13 cellular contexts compared by ENCODE assay signal in genomic region chr7:114939484-114940097, GRCh38. TPM values are rescaled to one million over a fixed set of nuclear protein-coding genes. Genes with fewer than 3 reads are reported as not detected.
DNase-seq lines count a peak whose midpoint lies in the region; ATAC-seq, FAIRE-seq and TF ChIP-seq lines count a peak whose summit lies in the region.
"Had no signal": no experiment of that assay in that cellular context is flagged by ENCODE, and none has a peak within 500 bp of the region (broad histone marks: within the 10 kb centered on the region; RNA-seq: fewer than 3 reads in every experiment).

No MANE protein-coding gene starts in this region.

- no TSS peak for BruUV-seq in GM12878 (replicated peaks; lab: Mats Ljungman, UMichigan)

- peaks cover 60 to 95% (median 66%) of the 10 kb centered on the region in 3 donors for H3K4me1 Mint-ChIP-seq in CD8-positive, alpha-beta memory T cell

- H3K27ac ChIP-seq in CD8-positive, alpha-beta memory T cell (ENCODE audit: low read depth, low read length) = no peak overlapping the region
- no peak overlapping the region; the same call in 1 of the 2 replicates for H3K27ac ChIP-seq in GM12878 (ENCODE audit: control insufficient read depth, insufficient read depth)
- H3K27ac ChIP-seq: HL-60, suprapubic skin had no signal

- peak; percentile 51; the same call in 1 of the 2 replicates for TF ChIP-seq CTCF in GM12875 (IDR thresholded peaks at IDR 0.05; ENCODE audit: borderline replicate concordance, insufficient read depth, low read depth, low read length)
- peak; percentile 62 for TF ChIP-seq CTCF in LNCAP (IDR thresholded peaks at IDR 0.05)
- TF ChIP-seq CTCF in GM12878 (IDR thresholded peaks at IDR 0.05 in 2 of 3, conservative IDR thresholded peaks at IDR 0.05 in 1 of 3; ENCODE audit: control insufficient read depth in 2 of 3, extremely low read depth in 1 of 3, insufficient read depth in 1 of 3, low read depth in 3 of 3, low read length in 3 of 3) = peak; percentile 44 to 57 (median 55); a peak in 5 of 6 replicates

- no peak overlapping the region for H3K4me3 ChIP-seq in CD8-positive, alpha-beta memory T cell (ENCODE audit: low read length)
- H3K4me3 ChIP-seq in GM12875 (ENCODE audit: low read depth, low read length) (no peak overlapping the region), GM12878 (no peak overlapping the region)
- H3K4me3 ChIP-seq: suprapubic skin had no signal

- no peaks in the 10 kb centered on the region for H3K27me3 ChIP-seq in CD8-positive, alpha-beta memory T cell (ENCODE audit: insufficient read depth, low read length, poor library complexity, severe bottlenecking)
- H3K27me3 ChIP-seq in GM12878 (replicated peaks in 1 of 2; ENCODE audit: control insufficient read depth in 2 of 2, insufficient read depth in 2 of 2, low read length in 1 of 2) = no peaks in the 10 kb centered on the region
- H3K27me3 ChIP-seq: suprapubic skin had no signal

- H3K36me3 Mint-ChIP-seq in CD8-positive, alpha-beta memory T cell = peaks cover 0 to 34% (median 21%) of the 10 kb centered on the region in 3 donors

- POLR2A ChIA-PET in CD8-positive, alpha-beta memory T cell (lab: Charles Lee) = no interaction called here
- POLR2A ChIA-PET in GM12878 (lab: Charles Lee) = interaction anchor here (0.7 to 1.3 kb wide), 4 partner anchors 9 to 71 kb away, joined by 3 to 4 read pairs (median 3); no protein-coding TSS in a partner anchor

- no peak for FAIRE-seq in GM12878 (lab: Jason Lieb, UNC)
- FAIRE-seq: islet of Langerhans had no signal

- TF ChIP-seq POLR2A in GM12878 (IDR thresholded peaks at IDR 0.05; ENCODE audit: low read depth, low read length) = no peak

- no peak overlapping the region for H3K4me3 Mint-ChIP-seq in CD8-positive, alpha-beta memory T cell
- H3K4me3 Mint-ChIP-seq: CD4-positive, alpha-beta T cell; dendritic cell treated with granulocyte-macrophage colony-stimulating factor and Interleukin-4, amounts not matched to agents 40 ng/mL and 50 ng/mL, for 4 days had no signal

- H3K9me3 Mint-ChIP-seq in CD8-positive, alpha-beta memory T cell = no peaks in the 10 kb centered on the region
- H3K9me3 Mint-ChIP-seq: CD4-positive, alpha-beta T cell had no signal

- RAD21 ChIA-PET in GM12878 (lab: Charles Lee; ENCODE audit: unreplicated experiment) = interaction anchor here (0.7 to 5.5 kb wide), 11 partner anchors 11 to 912 kb away, joined by 3 to 109 read pairs (median 3); partner anchors contain the start of gene MDFIC

- peaks cover 4% of the 10 kb centered on the region for H3K36me3 ChIP-seq in CD8-positive, alpha-beta memory T cell (ENCODE audit: insufficient read depth, low read length)
- H3K36me3 ChIP-seq in GM12878 (ENCODE audit: control insufficient read depth in 2 of 2, insufficient read depth in 2 of 2, low read length in 1 of 2) = peaks cover under 1 to 6% of the 10 kb centered on the region in 2 experiments; a peak in 3 of 4 replicates
- H3K36me3 ChIP-seq: suprapubic skin had no signal

- DNase-seq in CD8-positive, alpha-beta memory T cell = peak in 3 of 5 donors; percentile 14 to 53 (median 24)
- DNase-seq in GM12878 (ENCODE audit: low read depth, low spot score) (no peak), NCI-H187 treated with DMSO at 0.1 percent for 48 hours (lab: John Stamatoyannopoulos, UW) (no peak), GDM1 (lab: John Stamatoyannopoulos, UW) (no peak)

- no peak overlapping the region for H3K9ac ChIP-seq in GM12878 (ENCODE audit: control insufficient read depth, insufficient read depth, low read length)

- TF ChIP-seq RAD21 in GM12878 (IDR thresholded peaks at IDR 0.05; ENCODE audit: insufficient read depth, low read depth, low read length) = peak; percentile 63

- H3K27ac Mint-ChIP-seq in CD8-positive, alpha-beta memory T cell = peak overlapping the region in 1 of 8 donors; percentile 58
- H3K27ac Mint-ChIP-seq: CD4-positive, alpha-beta T cell had no signal

- intact Hi-C loops in GM12878 (cut with micrococcal nuclease; ENCODE audit: unreplicated experiment) = loop anchor here (5.0 kb wide), 1 partner anchor 72 kb away; no protein-coding TSS in a partner anchor

- no peaks in the 10 kb centered on the region for H3K27me3 Mint-ChIP-seq in CD8-positive, alpha-beta memory T cell
- H3K27me3 Mint-ChIP-seq: CD4-positive, alpha-beta T cell; dendritic cell treated with granulocyte-macrophage colony-stimulating factor and Interleukin-4, amounts not matched to agents 40 ng/mL and 50 ng/mL, for 4 days had no signal

- H2AFZ ChIP-seq in GM12878 (ENCODE audit: control insufficient read depth, low read depth, low read length) = no peak overlapping the region

- peak; percentile 51 for ATAC-seq in GM12878
- ATAC-seq in HG03175 (IDR thresholded peaks at IDR 0.05; ENCODE audit: unreplicated experiment) = no peak
- ATAC-seq in GM19463 (IDR thresholded peaks at IDR 0.05; ENCODE audit: unreplicated experiment) = no peak

- SMC1A ChIA-PET in GM12878 (lab: Charles Lee; ENCODE audit: uncharacterized antibody, unreplicated experiment) = interaction anchor here (0.7 to 15.8 kb wide), 17 partner anchors 10 to 162 kb away, joined by 3 to 154 read pairs (median 5); partner anchors contain the start of gene MDFIC

- peaks cover 45% of the 10 kb centered on the region for H3K4me1 ChIP-seq in CD8-positive, alpha-beta memory T cell (ENCODE audit: insufficient read depth, low read length)
- H3K4me1 ChIP-seq in GM12878 (ENCODE audit: control insufficient read depth, insufficient read depth, low read length) = peaks cover 47% of the 10 kb centered on the region

- CTCF ChIA-PET in CD8-positive, alpha-beta memory T cell (lab: Charles Lee) = interaction anchor here (0.6 to 2.1 kb wide), 5 partner anchors 11 to 74 kb away, joined by 3 to 12 read pairs (median 4); no protein-coding TSS in a partner anchor
- CTCF ChIA-PET in GM12878 (lab: Yijun Ruan, JAX) = interaction anchor here (0.8 to 3.7 kb wide), 21 partner anchors 12 to 513 kb away, joined by 3 to 107 read pairs (median 4); no protein-coding TSS in a partner anchor

- no peak for TF ChIP-seq EP300 in GM12878 (IDR thresholded peaks at IDR 0.05; ENCODE audit: borderline replicate concordance in 1 of 2, control insufficient read depth in 1 of 2, low read depth in 2 of 2, low read length in 2 of 2)

- H3K79me2 ChIP-seq in GM12878 (ENCODE audit: control insufficient read depth, insufficient read depth, low read length) = peaks cover 86% of the 10 kb centered on the region

- peak overlapping the region; percentile 10; the same call in 1 of the 2 replicates for H3K4me2 ChIP-seq in GM12878 (ENCODE audit: control insufficient read depth, insufficient read depth)

- no peaks in the 10 kb centered on the region for H4K20me1 ChIP-seq in GM12878 (ENCODE audit: control insufficient read depth, insufficient read depth)

- WGBS in GM12878 (ENCODE audit: insufficient coverage, insufficient replicate concordance, low lambda C conversion rate, missing lambda C conversion rate) = 43% methylated on average over 3 of the region's 3 CpGs

- in situ Hi-C loops in GM12878 (cut with MboI) = no loop called here

- no peaks in the 10 kb centered on the region for H3K9me3 ChIP-seq in CD8-positive, alpha-beta memory T cell (ENCODE audit: low read length)
- H3K9me3 ChIP-seq in GM12878 (replicated peaks; ENCODE audit: control insufficient read depth, insufficient read depth, low read length) = no peaks in the 10 kb centered on the region; the same call in 1 of the 3 replicates
- H3K9me3 ChIP-seq: suprapubic skin had no signal

TF ChIP-seq in GM12878, 131 proteins besides CTCF, POLR2A, EP300 and RAD21 (continues in another document):
- no peak for TF ChIP-seq USF1 (IDR thresholded peaks at IDR 0.05; ENCODE audit: borderline replicate concordance, extremely low read length, insufficient read depth, low read depth, low read length)
- no peak for TF ChIP-seq PKNOX1 (IDR thresholded peaks at IDR 0.05)

RNA-seq across cellular contexts. Expression of gene MDFIC, which starts 17.7 kb away (rescaled TPM):
- total RNA-seq in CD8-positive, alpha-beta memory T cell = 100 to 1,000 TPM; 131 to 135 TPM
- 125 TPM for polyA plus RNA-seq in CD8-positive, alpha-beta memory T cell
- total RNA-seq in GM12878 (2013; cell fraction: nucleolus; rRNA removed) = 50.7 and 52.3 TPM in 2 replicates
- 49.3 and 57.8 TPM in 2 replicates for total RNA-seq in GM12878 (2014; rRNA removed)
- total RNA-seq in GM12878 (2014; rRNA removed; fragmentation: Illumina TruSeq; extraction: Trizol) = 54.7 and 58.4 TPM in 2 replicates
- total RNA-seq in GM12878 (2021) = 39.0 and 50.5 TPM in 2 replicates
- polyA plus RNA-seq in GM12878 (2011; ENCODE audit: low read depth) = 17.2 TPM
- 50.9 and 68.6 TPM in 2 replicates for polyA plus RNA-seq in GM12878 (2011; rRNA removed)
- polyA plus RNA-seq in GM12878 (2011; cell fraction: cytosol; rRNA removed) = 25.8 and 32.4 TPM in 2 replicates
- polyA plus RNA-seq in GM12878 (2011; cell fraction: nucleus; rRNA removed) = 19.3 TPM in 2 replicates
- polyA plus RNA-seq in GM12878 (2012) = 36.3 and 36.8 TPM in 2 replicates
- 42.6 and 53.0 TPM in 2 replicates for polyA plus RNA-seq in GM12878 (2014; fragmentation: Illumina TruSeq; extraction: Trizol)
- 10 to 100 TPM; 11.5 to 16.1 TPM for polyA plus RNA-seq in GM12878 (2014; fragmentation: Nextera tagmentation; extraction: Ambion mirVana)
- 37.5 and 38.7 TPM in 2 replicates for polyA plus RNA-seq in GM12878 (2014; rRNA removed)
- 10 to 100 TPM in 1 of 2 experiments, 1 to 10 TPM in 1; 7.3 to 35.3 TPM for polyA plus RNA-seq in GM12878 (2016; fragmentation: Nextera tagmentation; extraction: Ambion mirVana)
- polyA minus RNA-seq in GM12878 (2011; rRNA and poly(A)+ RNA removed) = 45.8 and 82.7 TPM in 2 replicates
- 27.0 and 34.0 TPM in 2 replicates for polyA minus RNA-seq in GM12878 (2011; cell fraction: cytosol; rRNA and poly(A)+ RNA removed)
- polyA minus RNA-seq in GM12878 (2011; cell fraction: nucleus; rRNA and poly(A)+ RNA removed) = 20.1 and 42.3 TPM in 2 replicates

Comparison
In these comparisons a context has a peak if more than half of its experiments do, and no peak if none do; other contexts are left out.
1. DNase-seq: peak in CD8-positive, alpha-beta memory T cell (3 of 5); none in GM12878 (single experiment), NCI-H187 treated with DMSO at 0.1 percent for 48 hours (single experiment) and GDM1 (single experiment).
2. Peak in every context shown above with its lines, with median percentiles within 50 percentile points of each other: CTCF ChIP-seq.